ENCODE assay signal across 8 cellular contexts in the genomic region with DNA sequence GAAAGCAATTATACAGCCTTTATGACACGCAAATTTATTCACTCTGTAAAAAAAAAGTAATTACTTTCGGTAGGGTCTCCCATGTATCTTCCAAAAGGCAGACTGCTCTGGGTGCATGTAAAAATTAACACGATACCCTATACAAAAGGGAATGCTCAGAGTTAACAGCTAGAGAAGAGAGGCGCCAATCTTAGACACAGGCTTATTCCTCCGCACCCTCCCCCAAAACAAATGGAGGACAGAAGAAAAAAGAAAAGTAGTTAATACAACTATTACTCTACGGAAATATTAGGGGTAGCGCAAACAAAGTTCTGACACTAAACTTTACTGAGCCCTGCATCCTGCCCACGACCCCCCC. TPM values are rescaled to one million over a fixed set of nuclear protein-coding genes. Genes with fewer than 3 reads are reported as not detected.
DNase-seq lines count a peak whose midpoint lies in the region; ATAC-seq lines count a peak whose summit lies in the region.

No MANE protein-coding gene starts in this region.

- no peaks in the 10 kb centered on the region for H3K9me3 ChIP-seq in stomach smooth muscle (ENCODE audit: control insufficient read depth in 2 of 2, low read length in 2 of 2)

- peak overlapping the region; percentile 82 to 90 for H3K4me3 ChIP-seq in stomach smooth muscle (ENCODE audit: low read length in 2 of 2)

- H3K27ac ChIP-seq in stomach smooth muscle (ENCODE audit: low read length) = peak overlapping the region; percentile 89

- peak overlapping the region; percentile 93 to 100 (median 100) for H3K4me3 Mint-ChIP-seq in immature natural killer cell

- H3K4me1 Mint-ChIP-seq in immature natural killer cell = peaks cover 23 to 54% of the 10 kb centered on the region in 2 donors

- DNase-seq in activated naive CD4-positive, alpha-beta T cell treated with anti-CD3 and anti-CD28 coated beads, Interleukin-2, amount 50 U/mL, for 72 hours (ENCODE audit: low spot score in 2 of 2) = no peak
- no peak for DNase-seq in immature natural killer cell
- no peak for DNase-seq in HT-29 (ENCODE audit: low spot score)
- no peak for DNase-seq in activated effector memory CD4-positive, alpha-beta T cell treated with anti-CD3 and anti-CD28 coated beads, Interleukin-2, amount 50 U/mL, for 16 hours

- H3K4me1 ChIP-seq in stomach smooth muscle (ENCODE audit: control insufficient read depth, insufficient read depth, low read length) = peaks cover 5% of the 10 kb centered on the region

- H3K36me3 ChIP-seq in stomach smooth muscle (ENCODE audit: control insufficient read depth in 2 of 2, insufficient read depth in 2 of 2, low read length in 2 of 2) = peaks cover 0 to under 1% of the 10 kb centered on the region in 2 donors

- peaks cover 13 to 16% (median 13%) of the 10 kb centered on the region in 3 donors for H3K27me3 Mint-ChIP-seq in immature natural killer cell (ENCODE audit: low read depth in 3 of 3)

- H3K36me3 Mint-ChIP-seq in activated naive CD4-positive, alpha-beta T cell treated with anti-CD3 and anti-CD28 coated beads, Interleukin-2, amount 50 U/mL, for 72 hours = peaks cover 13 to 18% of the 10 kb centered on the region in 2 donors
- H3K36me3 Mint-ChIP-seq in immature natural killer cell = peaks cover 3 to 8% (median 4%) of the 10 kb centered on the region in 3 donors

- H3K27me3 ChIP-seq in stomach smooth muscle (ENCODE audit: control insufficient read depth in 1 of 2, insufficient read depth in 2 of 2, low read length in 2 of 2) = no peaks in the 10 kb centered on the region

- ATAC-seq in GM18907 (IDR thresholded peaks at IDR 0.05; ENCODE audit: unreplicated experiment) (peak; percentile 28), HG02943 (IDR thresholded peaks at IDR 0.05; ENCODE audit: low read depth, unreplicated experiment) (peak; percentile 18), GM21737 (IDR thresholded peaks at IDR 0.05; ENCODE audit: unreplicated experiment) (no peak)
- peak in 1 of 2 donors; percentile 9 for ATAC-seq in activated naive CD4-positive, alpha-beta T cell treated with anti-CD3 and anti-CD28 coated beads, Interleukin-2, amount 50 U/mL, for 72 hours

- peak overlapping the region; percentile 100 for H3K27ac Mint-ChIP-seq in activated naive CD4-positive, alpha-beta T cell treated with anti-CD3 and anti-CD28 coated beads, Interleukin-2, amount 50 U/mL, for 72 hours
- peak overlapping the region; percentile 97 to 100 (median 100) for H3K27ac Mint-ChIP-seq in immature natural killer cell

- peak overlapping the region; percentile 58 to 96 for H3K9ac ChIP-seq in stomach smooth muscle (ENCODE audit: low read length in 2 of 2)

- H3K9me3 Mint-ChIP-seq in activated naive CD4-positive, alpha-beta T cell treated with anti-CD3 and anti-CD28 coated beads, Interleukin-2, amount 50 U/mL, for 72 hours = no peaks in the 10 kb centered on the region
- H3K9me3 Mint-ChIP-seq in immature natural killer cell = no peaks in the 10 kb centered on the region

RNA-seq across cellular contexts. Expression of a gene that starts 0.4 kb away (rescaled TPM):
- total RNA-seq in activated naive CD4-positive, alpha-beta T cell treated with anti-CD3 and anti-CD28 coated beads, Interleukin-2, amount 50 U/mL, for 72 hours = 10 to 100 TPM; 23.0 to 32.7 TPM
- 10 to 100 TPM; 11.3 to 19.8 (median 14.2) TPM for polyA plus RNA-seq in immature natural killer cell
- 4.3 and 5.0 TPM in 2 replicates for total RNA-seq in HT-29 (2014; rRNA removed; shearing (Covaris generic))

RNA-seq across cellular contexts. Expression of a gene that starts 41.7 kb away (rescaled TPM):
- total RNA-seq in activated naive CD4-positive, alpha-beta T cell treated with anti-CD3 and anti-CD28 coated beads, Interleukin-2, amount 50 U/mL, for 72 hours = not detected
- polyA plus RNA-seq in immature natural killer cell = not detected
- total RNA-seq in HT-29 (2014; rRNA removed; shearing (Covaris generic)) = not detected in 2 replicates
